8 cellular contexts compared by ENCODE assay signal in the genomic region with DNA sequence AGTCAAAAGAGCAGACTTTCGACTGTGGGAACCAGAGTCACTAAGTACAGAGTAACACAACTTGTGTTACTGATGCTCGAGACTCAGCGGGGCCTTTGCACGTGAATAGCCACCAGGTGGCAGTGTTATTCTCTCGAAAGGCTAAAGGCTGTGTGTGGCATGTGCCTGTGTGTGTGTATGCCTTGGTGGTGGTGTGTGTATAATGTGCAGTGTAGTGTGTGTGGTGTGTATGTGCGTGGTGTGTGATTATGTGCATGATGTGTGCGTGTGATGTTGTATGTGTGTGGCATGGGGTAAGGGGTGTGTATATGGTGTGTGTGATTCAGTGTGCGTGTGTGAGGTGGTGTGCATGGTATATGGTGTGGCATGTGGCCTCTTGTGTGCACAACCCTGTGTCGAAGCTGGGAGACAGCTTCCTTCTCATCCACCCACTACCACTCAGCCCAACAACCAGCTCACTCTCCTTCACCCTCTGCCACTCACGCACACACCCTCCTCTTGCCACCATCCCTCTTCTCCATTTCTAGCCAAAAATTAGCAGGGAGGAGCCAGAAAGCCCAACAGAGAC.
A peak's percentile ranks its signal among the peaks of the same experiment; 100 is the strongest.
DNase-seq lines count a peak whose midpoint lies in the region; ATAC-seq and TF ChIP-seq lines count a peak whose summit lies in the region.

No MANE protein-coding gene starts in this region.

- H3K27me3 Mint-ChIP-seq in activated T-cell treated with anti-CD3 and anti-CD28 coated beads, Interleukin-2, amount 50 U/mL, for 4 hours (ENCODE audit: low read depth) = peaks cover 19% of the 10 kb centered on the region
- H3K27me3 Mint-ChIP-seq in neural crest cell (ENCODE audit: low read depth) = no peaks in the 10 kb centered on the region

- DNase-seq in BJ (ENCODE audit: low read depth) = no peak
- peak; percentile 60 to 77 for DNase-seq in Kasumi-1 (lab: John Stamatoyannopoulos, UW)
- peak; percentile 61 to 91 (median 69) for DNase-seq in Peyer's patch
- peak; percentile 63 for DNase-seq in activated T-cell treated with anti-CD3 and anti-CD28 coated beads, Interleukin-2, amount 50 U/mL, for 4 hours
- peak; percentile 86 for DNase-seq in fibroblast of peridontal ligament (ENCODE audit: extremely low read depth)
- DNase-seq in neural crest cell (ENCODE audit: low read depth, low spot score) = peak; percentile 82
- peak; percentile 97 for DNase-seq in superior temporal gyrus (ENCODE audit: extremely low spot score)

- no peaks in the 10 kb centered on the region for H3K36me3 Mint-ChIP-seq in activated T-cell treated with anti-CD3 and anti-CD28 coated beads, Interleukin-2, amount 50 U/mL, for 4 hours (ENCODE audit: insufficient read depth)
- H3K36me3 Mint-ChIP-seq in neural crest cell (ENCODE audit: low read depth) = no peaks in the 10 kb centered on the region

- POLR2A ChIA-PET in BJ (lab: Charles Lee) = no interaction called here

- H3K9me3 Mint-ChIP-seq in activated T-cell treated with anti-CD3 and anti-CD28 coated beads, Interleukin-2, amount 50 U/mL, for 4 hours = no peaks in the 10 kb centered on the region
- no peaks in the 10 kb centered on the region for H3K9me3 Mint-ChIP-seq in neural crest cell

- no peaks in the 10 kb centered on the region for H3K4me1 Mint-ChIP-seq in activated T-cell treated with anti-CD3 and anti-CD28 coated beads, Interleukin-2, amount 50 U/mL, for 4 hours (ENCODE audit: low read depth)
- H3K4me1 Mint-ChIP-seq in neural crest cell = peaks cover 33% of the 10 kb centered on the region

- peak overlapping the region; percentile 22 for H3K27ac Mint-ChIP-seq in neural crest cell (ENCODE audit: unreplicated experiment)

- CTCF ChIA-PET in BJ (lab: Yijun Ruan, JAX) = interaction anchor here (0.6 to 25.6 kb wide), 14 partner anchors 9 to 296 kb away, joined by 3 to 703 read pairs (median 4); no protein-coding TSS in a partner anchor

- no peaks in the 10 kb centered on the region; the same call in 1 of the 2 replicates for H3K36me3 ChIP-seq in BJ (ENCODE audit: control insufficient read depth, insufficient read depth, low read length)
- H3K36me3 ChIP-seq in Peyer's patch = no peaks in the 10 kb centered on the region

- no peak overlapping the region for H3K4me3 ChIP-seq in BJ (ENCODE audit: low read depth, low read length)
- H3K4me3 ChIP-seq in Peyer's patch = no peak overlapping the region

- H3K9me3 ChIP-seq in Peyer's patch = no peaks in the 10 kb centered on the region

- H3K27me3 ChIP-seq in BJ (ENCODE audit: control insufficient read depth, insufficient read depth, low read length) = no peaks in the 10 kb centered on the region
- H3K27me3 ChIP-seq in Peyer's patch = no peaks in the 10 kb centered on the region

- ATAC-seq in GM19455 (IDR thresholded peaks at IDR 0.05; ENCODE audit: unreplicated experiment) = peak; percentile 73
- ATAC-seq in activated T-cell treated with anti-CD3 and anti-CD28 coated beads, Interleukin-2, amount 50 U/mL, for 4 hours = peak; percentile 86 to 87

- TF ChIP-seq POLR2A in Peyer's patch (IDR thresholded peaks at IDR 0.05) = no peak

- H3K27ac ChIP-seq in Peyer's patch = no peak overlapping the region

- peak; percentile 80 for TF ChIP-seq CTCF in BJ (IDR thresholded peaks at IDR 0.05; ENCODE audit: insufficient read depth, low read depth, low read length)
- TF ChIP-seq CTCF in Peyer's patch (IDR thresholded peaks at IDR 0.05) = peak; percentile 82 to 93 (median 90)
- TF ChIP-seq CTCF in neural crest cell (conservative IDR thresholded peaks at IDR 0.05) = peak; percentile 95

- H3K4me3 Mint-ChIP-seq in activated T-cell treated with anti-CD3 and anti-CD28 coated beads, Interleukin-2, amount 50 U/mL, for 4 hours = no peak overlapping the region
- no peak overlapping the region for H3K4me3 Mint-ChIP-seq in neural crest cell

- peaks cover 0 to 6% (median 3%) of the 10 kb centered on the region in 4 donors for H3K4me1 ChIP-seq in Peyer's patch
